ENCODE assay signal across 20 cellular contexts in the genomic region with DNA sequence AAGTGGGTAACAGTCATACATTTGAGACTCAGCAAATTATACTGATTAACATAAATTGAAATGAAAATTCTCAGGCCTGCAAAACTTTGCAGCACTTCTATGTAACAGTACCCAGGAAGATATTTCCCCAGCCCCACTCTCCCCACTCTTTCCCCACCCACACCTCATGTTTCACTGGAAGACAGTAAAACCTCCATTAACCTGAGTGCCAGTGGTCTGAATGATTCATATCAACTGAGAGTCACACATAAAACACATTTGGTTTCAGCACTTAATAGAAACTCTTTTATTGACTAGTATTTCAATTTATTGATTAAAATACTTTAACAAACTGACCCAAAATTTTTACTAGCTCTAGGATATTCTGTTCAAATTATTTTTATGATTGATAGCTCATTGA. TPM values are rescaled to one million over a fixed set of nuclear protein-coding genes. Genes with fewer than 3 reads are reported as not detected.
DNase-seq lines count a peak whose midpoint lies in the region; ATAC-seq, FAIRE-seq and TF ChIP-seq lines count a peak whose summit lies in the region.
"Had no signal": no experiment of that assay in that cellular context is flagged by ENCODE, and none has a peak within 500 bp of the region (broad histone marks: within the 10 kb centered on the region; RNA-seq: fewer than 3 reads in every experiment).

No MANE protein-coding gene starts in this region.

- in situ Hi-C loops in HepG2 (cut with HindIII; ENCODE audit: extremely low pct_ligation_motif_present, low pct_unique_long_range_greater_than_20kb) = no loop called here

- no peak for FAIRE-seq in HepG2 (lab: Jason Lieb, UNC)

- no peak for TF ChIP-seq RAD21 in HepG2 (CRISPR knock-in tag; IDR thresholded peaks at IDR 0.05)

- TF ChIP-seq CTCF in MCF 10A (IDR thresholded peaks at IDR 0.05; ENCODE audit: unreplicated experiment) (no peak), breast epithelium (IDR thresholded peaks at IDR 0.05) (no peak), HepG2 (CRISPR knock-in tag; IDR thresholded peaks at IDR 0.05) (no peak)

- peaks cover 18% of the 10 kb centered on the region for H3K4me1 Mint-ChIP-seq in MCF 10A (ENCODE audit: insufficient read depth, unreplicated experiment)
- H3K4me1 Mint-ChIP-seq in CD4-positive, alpha-beta memory T cell = no peaks in the 10 kb centered on the region

- BruUV-seq in MCF 10A (replicated peaks; lab: Mats Ljungman, UMichigan) = no TSS peak
- BruUV-seq in HepG2 (replicated peaks; lab: Mats Ljungman, UMichigan) = no TSS peak

- intact Hi-C loops in MCF 10A (cut with micrococcal nuclease) (no loop called here), breast epithelium (cut with DNase I; ENCODE audit: low total_unique reads) (no loop called here), HepG2 (cut with micrococcal nuclease; ENCODE audit: unreplicated experiment) (no loop called here)
- intact Hi-C loops in CD4-positive, alpha-beta memory T cell (cut with micrococcal nuclease) = no loop called here

- no peaks in the 10 kb centered on the region for H3K27me3 Mint-ChIP-seq in MCF 10A (ENCODE audit: insufficient read depth, unreplicated experiment)
- no peaks in the 10 kb centered on the region for H3K27me3 Mint-ChIP-seq in CD4-positive, alpha-beta memory T cell

- no peak overlapping the region for H3K4me3 Mint-ChIP-seq in MCF 10A (ENCODE audit: unreplicated experiment)
- H3K4me3 Mint-ChIP-seq in CD4-positive, alpha-beta memory T cell = no peak overlapping the region

- H3K4me3 ChIP-seq in breast epithelium = no peak overlapping the region
- H3K4me3 ChIP-seq in HepG2 (replicated peaks in 1 of 3; ENCODE audit: insufficient read depth in 1 of 3, low read depth in 2 of 3, low read length in 3 of 3) = no peak overlapping the region
- H3K4me3 ChIP-seq in CD4-positive, alpha-beta memory T cell (ENCODE audit: low read length in 2 of 2) = no peak overlapping the region

- H3K9me3 ChIP-seq in breast epithelium (no peaks in the 10 kb centered on the region), HepG2 (ENCODE audit: low read length) (no peaks in the 10 kb centered on the region)
- no peaks in the 10 kb centered on the region for H3K9me3 ChIP-seq in CD4-positive, alpha-beta memory T cell (ENCODE audit: control insufficient read depth in 1 of 2, low read length in 2 of 2)

- no peak for TF ChIP-seq EP300 in HepG2 (IDR thresholded peaks at IDR 0.05; ENCODE audit: low read depth in 2 of 2, low read length in 2 of 2)
- TF ChIP-seq EP300 in HepG2 (CRISPR knock-in tag; IDR thresholded peaks at IDR 0.05; ENCODE audit: borderline replicate concordance) = no peak

- H3K4me2 ChIP-seq in HepG2 (ENCODE audit: low read depth, low read length) = no peak overlapping the region

- H3K79me2 ChIP-seq in HepG2 (ENCODE audit: insufficient read depth, low read length) = no peaks in the 10 kb centered on the region

- H3K27me3 ChIP-seq in breast epithelium (no peaks in the 10 kb centered on the region), HepG2 (ENCODE audit: control insufficient read depth in 1 of 2, insufficient read depth in 2 of 2, low read length in 2 of 2) (peaks cover 0 to 1% of the 10 kb centered on the region in 2 experiments; a peak in 1 of 5 replicates)
- H3K27me3 ChIP-seq in CD4-positive, alpha-beta memory T cell (ENCODE audit: insufficient read depth, low read length) = no peaks in the 10 kb centered on the region

- H3K4me1 ChIP-seq in breast epithelium (no peaks in the 10 kb centered on the region), HepG2 (ENCODE audit: insufficient read depth, low read length) (no peaks in the 10 kb centered on the region)
- H3K4me1 ChIP-seq in CD4-positive, alpha-beta memory T cell (ENCODE audit: insufficient read depth, low read length) = no peaks in the 10 kb centered on the region

- H3K27ac ChIP-seq in breast epithelium (no peak overlapping the region), HepG2 (ENCODE audit: extremely low read length, insufficient read depth, low read length) (no peak overlapping the region)
- no peak overlapping the region for H3K27ac ChIP-seq in CD4-positive, alpha-beta memory T cell (ENCODE audit: low read depth, low read length)
- H3K27ac ChIP-seq: C4-2B had no signal

- no peaks in the 10 kb centered on the region for H3K36me3 Mint-ChIP-seq in MCF 10A (ENCODE audit: insufficient read depth, unreplicated experiment)
- no peaks in the 10 kb centered on the region for H3K36me3 Mint-ChIP-seq in CD4-positive, alpha-beta memory T cell

- H3K36me3 ChIP-seq in breast epithelium = no peaks in the 10 kb centered on the region
- no peaks in the 10 kb centered on the region for H3K36me3 ChIP-seq in HepG2 (replicated peaks in 1 of 2; ENCODE audit: control insufficient read depth in 1 of 2, insufficient read depth in 2 of 2, low read length in 2 of 2)
- no peaks in the 10 kb centered on the region for H3K36me3 ChIP-seq in CD4-positive, alpha-beta memory T cell (ENCODE audit: insufficient read depth, low read length)

- CTCF ChIA-PET in MCF 10A (lab: Yijun Ruan, JAX) = interaction anchor here (0.7 to 2.1 kb wide), 5 partner anchors 16 to 145 kb away, joined by 3 to 6 read pairs (median 4); no protein-coding TSS in a partner anchor
- CTCF ChIA-PET in HepG2 (lab: Yijun Ruan, JAX; ENCODE audit: low intra/inter-chr PET ratio, low total read pairs) = no interaction called here
- CTCF ChIA-PET in CD4-positive, alpha-beta memory T cell (lab: Charles Lee; ENCODE audit: partially characterized antibody) = no interaction called here

- peak; percentile 40 for DNase-seq in MCF 10A (ENCODE audit: unreplicated experiment)
- no peak for DNase-seq in breast epithelium (ENCODE audit: low spot score in 2 of 2)
- peak; percentile 72 for DNase-seq in amniotic epithelial cell (ENCODE audit: low read depth)
- peak; percentile 70 for DNase-seq in iris pigment epithelial cell (ENCODE audit: low read depth)
- no peak for DNase-seq in HepG2 (ENCODE audit: low spot score)
- no peak for DNase-seq in CD4-positive, alpha-beta memory T cell
- DNase-seq: 8988T, COR-L47, DMS153, H7, IMR-90, NCI-H1105 treated with DMSO at 0.1 percent for 48 hours, NCI-H187, NCI-H446, NCI-H774, SIG-M5 had no signal

- no peak overlapping the region for H3K27ac Mint-ChIP-seq in MCF 10A (ENCODE audit: low read depth, unreplicated experiment)
- no peak overlapping the region for H3K27ac Mint-ChIP-seq in CD4-positive, alpha-beta memory T cell

- no peaks in the 10 kb centered on the region for H3K9me3 Mint-ChIP-seq in MCF 10A (ENCODE audit: unreplicated experiment)
- no peaks in the 10 kb centered on the region for H3K9me3 Mint-ChIP-seq in CD4-positive, alpha-beta memory T cell

- no peak overlapping the region for H2AFZ ChIP-seq in HepG2 (ENCODE audit: low read length)

- no peaks in the 10 kb centered on the region for H4K20me1 ChIP-seq in HepG2 (ENCODE audit: insufficient read depth, low read length)

- POLR2A ChIA-PET in MCF 10A (lab: Yijun Ruan, JAX) = interaction anchor here (0.6 to 1.6 kb wide), 3 partner anchors 21 to 32 kb away, joined by 3 to 4 read pairs (median 3); no protein-coding TSS in a partner anchor
- POLR2A ChIA-PET in HepG2 (lab: Yijun Ruan, JAX) = no interaction called here
- POLR2A ChIA-PET in CD4-positive, alpha-beta memory T cell (lab: Charles Lee; ENCODE audit: partially characterized antibody) = no interaction called here

- ATAC-seq in HepG2 = no peak
- no peak for ATAC-seq in HG02642 (IDR thresholded peaks at IDR 0.05; ENCODE audit: poor library complexity, unreplicated experiment)
- ATAC-seq in GM18519 (IDR thresholded peaks at IDR 0.05; ENCODE audit: low FRiP score, unreplicated experiment) = no peak
- ATAC-seq: Panc1 had no signal

- H3K9ac ChIP-seq in HepG2 (ENCODE audit: insufficient read depth, low read depth, low read length) = no peak overlapping the region

- no peak for TF ChIP-seq POLR2A in breast epithelium (IDR thresholded peaks at IDR 0.05)
- TF ChIP-seq POLR2A in HepG2 (IDR thresholded peaks at IDR 0.05; ENCODE audit: insufficient read depth in 1 of 2, low read depth in 2 of 2, low read length in 2 of 2) = no peak

RNA-seq across cellular contexts. Expression of a gene that starts 6.9 kb away (rescaled TPM):
- total RNA-seq in MCF 10A (2022) = not detected in 2 replicates
- total RNA-seq in breast epithelium = 1 to 10 TPM in 2 of 3 donors, not detected in 1; 2.2 to 2.9 TPM
- total RNA-seq in HepG2 (2016; rRNA removed; fragmentation: Illumina TruSeq; extraction: Trizol) = not detected in 2 replicates
- total RNA-seq in HepG2 (2016; cell fraction: cytosol; rRNA removed; fragmentation: Illumina TruSeq; extraction: Trizol; ENCODE audit: low read depth) = not detected in 2 replicates
- total RNA-seq in HepG2 (2016; cell fraction: insoluble cytoplasmic fraction; rRNA removed; fragmentation: Illumina TruSeq; extraction: Trizol) = not detected in 2 replicates
- total RNA-seq in HepG2 (2016; cell fraction: membrane; rRNA removed; fragmentation: Illumina TruSeq; extraction: Trizol) = not detected in 2 replicates
- not detected in 2 replicates for total RNA-seq in HepG2 (2016; cell fraction: nucleus; rRNA removed; fragmentation: Illumina TruSeq; extraction: Trizol)
- polyA plus RNA-seq in HepG2 (2011; rRNA removed) = not detected in 2 replicates
- not detected in 2 replicates for polyA plus RNA-seq in HepG2 (2011; cell fraction: cytosol; rRNA removed)
- not detected in 2 replicates for polyA plus RNA-seq in HepG2 (2011; cell fraction: nucleus; rRNA removed)
- polyA plus RNA-seq in HepG2 (2012) = not detected in 2 replicates
- not detected in 2 replicates for polyA plus RNA-seq in HepG2 (2016; cell fraction: cytosol; fragmentation: Illumina TruSeq; extraction: Trizol; ENCODE audit: low read depth)
- not detected in 2 replicates for polyA plus RNA-seq in HepG2 (2016; cell fraction: insoluble cytoplasmic fraction; fragmentation: Illumina TruSeq; extraction: Trizol; ENCODE audit: low read depth)
- not detected in 2 replicates for polyA plus RNA-seq in HepG2 (2016; cell fraction: membrane; fragmentation: Illumina TruSeq; extraction: Trizol; ENCODE audit: low read depth)
- not detected in 2 replicates for polyA plus RNA-seq in HepG2 (2016; cell fraction: nucleus; fragmentation: Illumina TruSeq; extraction: Trizol; ENCODE audit: insufficient read depth, low read depth)
- polyA minus RNA-seq in HepG2 (2011; rRNA and poly(A)+ RNA removed; ENCODE audit: low replicate concordance) = not detected in 2 replicates
- polyA minus RNA-seq in HepG2 (2011; cell fraction: cytosol; rRNA and poly(A)+ RNA removed) = not detected in 2 replicates
- polyA minus RNA-seq in HepG2 (2011; cell fraction: nucleus; rRNA and poly(A)+ RNA removed) = not detected in 2 replicates
- total RNA-seq in CD4-positive, alpha-beta memory T cell = not detected
- not detected for polyA plus RNA-seq in CD4-positive, alpha-beta memory T cell
- total RNA-seq: IMR-90 had no signal
- polyA plus RNA-seq: IMR-90 had no signal

RNA-seq across cellular contexts. Expression of a gene that starts 9.7 kb away (rescaled TPM):
- total RNA-seq in MCF 10A (2022) (not detected in 2 replicates), breast epithelium (not detected), HepG2 (2016; rRNA removed; fragmentation: Illumina TruSeq; extraction: Trizol) (not detected in 2 replicates)
- total RNA-seq in HepG2 (2016; cell fraction: cytosol; rRNA removed; fragmentation: Illumina TruSeq; extraction: Trizol; ENCODE audit: low read depth) = not detected in 2 replicates
- not detected in 2 replicates for total RNA-seq in HepG2 (2016; cell fraction: insoluble cytoplasmic fraction; rRNA removed; fragmentation: Illumina TruSeq; extraction: Trizol)
- total RNA-seq in HepG2 (2016; cell fraction: membrane; rRNA removed; fragmentation: Illumina TruSeq; extraction: Trizol) = not detected in 2 replicates
- total RNA-seq in HepG2 (2016; cell fraction: nucleus; rRNA removed; fragmentation: Illumina TruSeq; extraction: Trizol) = not detected in 2 replicates
- polyA plus RNA-seq in HepG2 (2011; rRNA removed) = not detected in 2 replicates
- not detected in 2 replicates for polyA plus RNA-seq in HepG2 (2011; cell fraction: cytosol; rRNA removed)
- not detected in 2 replicates for polyA plus RNA-seq in HepG2 (2011; cell fraction: nucleus; rRNA removed)
- polyA plus RNA-seq in HepG2 (2012) = not detected in 2 replicates
- not detected in 2 replicates for polyA plus RNA-seq in HepG2 (2016; cell fraction: cytosol; fragmentation: Illumina TruSeq; extraction: Trizol; ENCODE audit: low read depth)
- not detected in 2 replicates for polyA plus RNA-seq in HepG2 (2016; cell fraction: insoluble cytoplasmic fraction; fragmentation: Illumina TruSeq; extraction: Trizol; ENCODE audit: low read depth)
- not detected in 2 replicates for polyA plus RNA-seq in HepG2 (2016; cell fraction: membrane; fragmentation: Illumina TruSeq; extraction: Trizol; ENCODE audit: low read depth)
- not detected in 2 replicates for polyA plus RNA-seq in HepG2 (2016; cell fraction: nucleus; fragmentation: Illumina TruSeq; extraction: Trizol; ENCODE audit: insufficient read depth, low read depth)
- not detected in 2 replicates for polyA minus RNA-seq in HepG2 (2011; rRNA and poly(A)+ RNA removed; ENCODE audit: low replicate concordance)
- not detected in 2 replicates for polyA minus RNA-seq in HepG2 (2011; cell fraction: cytosol; rRNA and poly(A)+ RNA removed)
- polyA minus RNA-seq in HepG2 (2011; cell fraction: nucleus; rRNA and poly(A)+ RNA removed) = not detected in 2 replicates
- not detected for total RNA-seq in CD4-positive, alpha-beta memory T cell
- not detected for polyA plus RNA-seq in CD4-positive, alpha-beta memory T cell
- total RNA-seq: H7, IMR-90 had no signal
- polyA plus RNA-seq: IMR-90 had no signal

RNA-seq across cellular contexts. Expression of a gene that starts 25.8 kb away (rescaled TPM):
- total RNA-seq in MCF 10A (2022) (35.0 and 49.3 TPM in 2 replicates), breast epithelium (10 to 100 TPM in 2 of 3 donors, under 1 TPM in 1; 0.80 to 31.3 (median 17.7) TPM), HepG2 (2016; rRNA removed; fragmentation: Illumina TruSeq; extraction: Trizol) (0.15 TPM in 1 of 2 replicates, not detected in the other)
- total RNA-seq in HepG2 (2016; cell fraction: cytosol; rRNA removed; fragmentation: Illumina TruSeq; extraction: Trizol; ENCODE audit: low read depth) = not detected in 2 replicates
- not detected in 2 replicates for total RNA-seq in HepG2 (2016; cell fraction: insoluble cytoplasmic fraction; rRNA removed; fragmentation: Illumina TruSeq; extraction: Trizol)
- not detected in 2 replicates for total RNA-seq in HepG2 (2016; cell fraction: membrane; rRNA removed; fragmentation: Illumina TruSeq; extraction: Trizol)
- total RNA-seq in HepG2 (2016; cell fraction: nucleus; rRNA removed; fragmentation: Illumina TruSeq; extraction: Trizol) = not detected in 2 replicates
- not detected in 2 replicates for polyA plus RNA-seq in HepG2 (2011; rRNA removed)
- 0.08 TPM in 1 of 2 replicates, not detected in the other for polyA plus RNA-seq in HepG2 (2011; cell fraction: cytosol; rRNA removed)
- polyA plus RNA-seq in HepG2 (2011; cell fraction: nucleus; rRNA removed) = not detected in 2 replicates
- polyA plus RNA-seq in HepG2 (2012) = not detected in 2 replicates
- polyA plus RNA-seq in HepG2 (2016; cell fraction: cytosol; fragmentation: Illumina TruSeq; extraction: Trizol; ENCODE audit: low read depth) = not detected in 2 replicates
- polyA plus RNA-seq in HepG2 (2016; cell fraction: insoluble cytoplasmic fraction; fragmentation: Illumina TruSeq; extraction: Trizol; ENCODE audit: low read depth) = not detected in 2 replicates
- not detected in 2 replicates for polyA plus RNA-seq in HepG2 (2016; cell fraction: membrane; fragmentation: Illumina TruSeq; extraction: Trizol; ENCODE audit: low read depth)
- not detected in 2 replicates for polyA plus RNA-seq in HepG2 (2016; cell fraction: nucleus; fragmentation: Illumina TruSeq; extraction: Trizol; ENCODE audit: insufficient read depth, low read depth)
- polyA minus RNA-seq in HepG2 (2011; rRNA and poly(A)+ RNA removed; ENCODE audit: low replicate concordance) = not detected in 2 replicates
- polyA minus RNA-seq in HepG2 (2011; cell fraction: cytosol; rRNA and poly(A)+ RNA removed) = not detected in 2 replicates
- polyA minus RNA-seq in HepG2 (2011; cell fraction: nucleus; rRNA and poly(A)+ RNA removed) = not detected in 2 replicates
- not detected for total RNA-seq in CD4-positive, alpha-beta memory T cell
- not detected for polyA plus RNA-seq in CD4-positive, alpha-beta memory T cell
- total RNA-seq: H7, IMR-90 had no signal

Comparison
In these comparisons a context has a peak if more than half of its experiments do, and no peak if none do; other contexts are left out.
1. DNase-seq: peak in MCF 10A (single experiment), amniotic epithelial cell (single experiment) and iris pigment epithelial cell (single experiment); none in breast epithelium (0 of 2), HepG2 (single experiment) and CD4-positive, alpha-beta memory T cell (0 of 5).